8 cellular contexts compared by ENCODE assay signal in the genomic region with DNA sequence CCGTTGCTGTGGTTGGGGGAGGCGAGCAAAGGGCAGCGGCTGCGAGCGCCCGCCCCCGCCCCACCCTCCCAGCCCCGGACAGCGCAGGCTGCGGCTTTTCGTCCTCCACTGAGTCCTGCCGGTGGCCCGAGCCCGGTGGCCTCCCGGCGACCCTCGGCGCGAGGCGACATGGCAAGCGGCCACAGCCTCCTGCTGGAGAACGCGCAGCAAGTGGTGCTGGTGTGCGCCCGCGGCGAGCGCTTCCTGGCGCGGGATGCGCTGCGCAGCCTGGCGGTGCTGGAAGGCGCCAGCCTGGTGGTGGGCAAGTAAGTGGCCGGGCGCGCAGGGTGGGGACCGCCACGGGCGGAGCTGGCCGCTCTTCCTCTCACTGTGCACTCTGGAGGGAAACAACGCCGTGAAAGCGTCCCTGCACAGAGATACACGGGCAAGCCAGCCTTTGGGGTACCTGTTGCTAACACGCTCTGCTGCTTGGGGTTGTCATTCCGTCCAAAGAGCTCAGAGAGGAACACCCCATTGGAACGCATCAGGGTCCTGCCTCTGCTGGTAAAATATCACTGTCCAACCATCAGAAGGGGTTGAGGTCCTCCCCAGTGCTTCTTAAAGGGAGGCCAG. TPM values are rescaled to one million over a fixed set of nuclear protein-coding genes. Genes with fewer than 3 reads are reported as not detected.
DNase-seq lines count a peak whose midpoint lies in the region; ATAC-seq and TF ChIP-seq lines count a peak whose summit lies in the region.

Gene AMDHD1 (plus strand): TSS at position 101 of the 612 bp plus-strand sequence. CDS start 68 bp downstream, at position 169.

- H3K27ac ChIP-seq in heart right ventricle (peak within 1 kb of the TSS in 9 of 10 donors; percentile 46 to 87 (median 78)), prostate gland (peak within 1 kb of the TSS; percentile 70 to 79)

- peak within 1 kb of the TSS; percentile 96 for H3K4me3 Mint-ChIP-seq in activated naive CD8-positive, alpha-beta T cell

- no peaks in the 10 kb centered on the region for H3K36me3 ChIP-seq in heart right ventricle
- H3K36me3 ChIP-seq in prostate gland: no peaks in the 10 kb centered on the region

- no peaks in the 10 kb centered on the region for H3K36me3 Mint-ChIP-seq in activated naive CD8-positive, alpha-beta T cell

- H3K4me1 Mint-ChIP-seq in activated naive CD8-positive, alpha-beta T cell (ENCODE audit: low read depth): peaks cover 9% of the 10 kb centered on the region

- in situ Hi-C loops in SK-MEL-5 (cut with HindIII; ENCODE audit: low pct_unique_long_range_greater_than_20kb, low sequenced_read_pairs): no loop called here

- TF ChIP-seq CTCF in heart right ventricle (IDR thresholded peaks at IDR 0.05) (peak in 6 of 9 donors; percentile 22 to 55 (median 39)), prostate gland (IDR thresholded peaks at IDR 0.05) (peak in 1 of 4 experiments; percentile 40)

- H3K4me3 ChIP-seq in heart right ventricle (peak within 1 kb of the TSS; percentile 64 to 84 (median 72)), prostate gland (peak within 1 kb of the TSS; percentile 46 to 78)

- H3K27me3 ChIP-seq in heart right ventricle: peaks cover 0 to 6% (median 0%) of the 10 kb centered on the region in 7 donors
- no peaks in the 10 kb centered on the region for H3K27me3 ChIP-seq in prostate gland (replicated peaks; ENCODE audit: insufficient read depth)

- peak; percentile 62 for ATAC-seq in GM19463 (IDR thresholded peaks at IDR 0.05; ENCODE audit: unreplicated experiment)
- peak; percentile 45 for ATAC-seq in HG03565 (IDR thresholded peaks at IDR 0.05; ENCODE audit: unreplicated experiment)
- peak; percentile 71 to 91 (median 77) for ATAC-seq in heart right ventricle

- WGBS in heart right ventricle, 2 donors: 0 to 1% methylated on average over 48 of the region's 48 CpGs
- 3% methylated on average over 26 of the region's 48 CpGs for WGBS in prostate gland

- H3K4me1 ChIP-seq in heart right ventricle (peaks cover 0 to 14% (median 10%) of the 10 kb centered on the region in 9 donors), prostate gland (replicated peaks) (no peaks in the 10 kb centered on the region)

- no peak for TF ChIP-seq POLR2A in prostate gland (IDR thresholded peaks at IDR 0.05)

- peak; percentile 24 for DNase-seq in CMK (ENCODE audit: low read depth)
- DNase-seq in SK-MEL-5 (ENCODE audit: low read depth, low spot score): peak; percentile 47
- DNase-seq in heart right ventricle: peak; percentile 30 to 66
- DNase-seq in prostate gland (ENCODE audit: low spot score): peak; percentile 15
- no peak for DNase-seq in NCI-H1048 (lab: John Stamatoyannopoulos, UW)

- no peaks in the 10 kb centered on the region for H3K9me3 Mint-ChIP-seq in activated naive CD8-positive, alpha-beta T cell (ENCODE audit: low read depth)

- H3K27me3 Mint-ChIP-seq in activated naive CD8-positive, alpha-beta T cell: no peaks in the 10 kb centered on the region

- intact Hi-C loops in heart right ventricle (cut with DNase I): no loop called here
- intact Hi-C loops in prostate gland (cut with DNase I): no loop called here

- peak within 1 kb of the TSS; percentile 92 for H3K27ac Mint-ChIP-seq in activated naive CD8-positive, alpha-beta T cell

- H3K9me3 ChIP-seq in heart right ventricle (no peaks in the 10 kb centered on the region), prostate gland (no peaks in the 10 kb centered on the region)

RNA-seq across cellular contexts. Expression of gene AMDHD1, which starts in this region (rescaled TPM):
- total RNA-seq in SK-MEL-5 (2014; rRNA removed; shearing (Covaris generic)): 1.1 and 1.2 TPM in 2 replicates
- polyA plus RNA-seq in SK-MEL-5 (2015; cell fraction: cytosol; rRNA removed): 0.48 and 1.6 TPM in 2 replicates
- 0.11 and 0.28 TPM in 2 replicates for polyA plus RNA-seq in SK-MEL-5 (2015; cell fraction: nucleus; rRNA removed)
- total RNA-seq in heart right ventricle: under 1 TPM; 0.34 to 0.91 (median 0.67) TPM
- under 1 TPM; 0.39 to 0.88 TPM for polyA plus RNA-seq in heart right ventricle
- 1 to 10 TPM in 1 of 2 donors, not detected in 1; 2.2 TPM for total RNA-seq in prostate gland

Comparison
In these comparisons a context has a peak if more than half of its experiments do, and no peak if none do; other contexts are left out.
1. Peak in DNase-seq, ATAC-seq, H3K4me3 ChIP-seq and H3K27ac ChIP-seq in heart right ventricle; RNA of the gene not detected or under 1 TPM.